29 cellular contexts compared by ENCODE assay signal in the genomic region with DNA sequence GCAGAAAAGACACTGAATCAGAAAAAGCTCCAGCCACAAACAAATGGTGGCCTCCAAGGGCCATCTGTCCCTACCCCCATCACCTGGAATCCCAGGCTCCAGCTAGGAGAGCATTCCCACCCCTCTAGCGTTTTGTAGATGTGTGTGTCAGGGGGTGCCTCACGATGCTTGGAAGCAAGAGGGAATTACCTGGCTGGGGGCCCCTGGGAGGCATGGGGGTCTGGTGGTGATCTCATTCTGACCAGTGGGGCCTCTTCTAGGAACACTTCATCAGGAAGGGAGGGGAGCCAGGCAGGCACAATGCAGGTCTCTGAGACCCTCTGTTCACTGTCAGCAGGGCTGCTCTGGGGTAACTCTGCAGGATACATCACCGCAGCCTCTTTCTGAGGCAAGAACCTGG. TPM values are rescaled to one million over a fixed set of nuclear protein-coding genes. Genes with fewer than 3 reads are reported as not detected.
DNase-seq lines count a peak whose midpoint lies in the region; ATAC-seq, FAIRE-seq and TF ChIP-seq lines count a peak whose summit lies in the region.
"Had no signal": no experiment of that assay in that cellular context is flagged by ENCODE, and none has a peak within 500 bp of the region (broad histone marks: within the 10 kb centered on the region; RNA-seq: fewer than 3 reads in every experiment).

No MANE protein-coding gene starts in this region.

- no peak overlapping the region for H3K4me2 ChIP-seq in GM23338
- H3K4me2 ChIP-seq: BLaER1 had no signal

- H3K4me3 Mint-ChIP-seq in activated T-cell treated with anti-CD3 and anti-CD28 coated beads, Interleukin-2, amount 50 U/mL, for 72 hours: peak overlapping the region; percentile 36 to 46
- peak overlapping the region; percentile 63 for H3K4me3 Mint-ChIP-seq in GM23338
- H3K4me3 Mint-ChIP-seq: activated naive CD4-positive, alpha-beta T cell treated with anti-CD3 and anti-CD28 coated beads for 36 hours had no signal

- 95 to 100% (median 99%) methylated on average over 3 of the region's 3 CpGs for WGBS in adrenal gland, 4 donors

- H3K36me3 ChIP-seq in GM23338 (ENCODE audit: insufficient read depth) (no peaks in the 10 kb centered on the region), adrenal gland (replicated peaks in 1 of 2) (no peaks in the 10 kb centered on the region)
- H3K36me3 ChIP-seq: BLaER1 had no signal

- no peak for DNase-seq in activated T-cell treated with anti-CD3 and anti-CD28 coated beads, Interleukin-2, amount 50 U/mL, for 72 hours
- no peak for DNase-seq in activated T-cell treated with anti-CD3 and anti-CD28 coated beads, Interleukin-2, amount 50 U/mL, for 1 hour
- DNase-seq in GM23338 (ENCODE audit: low spot score) (no peak), dorsolateral prefrontal cortex (no peak), substantia nigra (lab: John Stamatoyannopoulos, UW) (no peak), GM12891 (ENCODE audit: insufficient read length, low spot score) (no peak), NCI-H1092 (lab: John Stamatoyannopoulos, UW) (no peak), adrenal gland (no peak)
- DNase-seq: ACHN; activated naive CD4-positive, alpha-beta T cell treated with anti-CD3 and anti-CD28 coated beads for 36 hours; activated T-cell treated with anti-CD3 and anti-CD28 coated beads for 4 hours; Calu3; cerebellar nuclear complex; DND-41; IMR-90; NCI-H1105; NCI-H2029 treated with DMSO at 0.1 percent for 48 hours; NCI-H345; NCI-H748 treated with DMSO at 0.1 percent for 48 hours; nucleus accumbens; stimulated activated CD8-positive, alpha-beta memory T cell treated with anti-CD3 and anti-CD28 coated beads, Interleukin-4, amount 100 ng/mL, for 48 hours had no signal

- FAIRE-seq in GM12891 (lab: Jason Lieb, UNC): no peak
- FAIRE-seq: urothelium cell line had no signal

- H3K9me2 ChIP-seq in GM23338 (ENCODE audit: insufficient read depth): no peaks in the 10 kb centered on the region

- peaks cover 74% of the 10 kb centered on the region for H3K27me3 Mint-ChIP-seq in activated T-cell treated with anti-CD3 and anti-CD28 coated beads, Interleukin-2, amount 50 U/mL, for 72 hours (ENCODE audit: low read depth)
- peaks cover 51% of the 10 kb centered on the region for H3K27me3 Mint-ChIP-seq in GM23338 (ENCODE audit: insufficient read depth, low read depth, poor library complexity)

- TF ChIP-seq CTCF in GM23338 (conservative IDR thresholded peaks at IDR 0.05; ENCODE audit: low read depth in 2 of 2) (no peak), dorsolateral prefrontal cortex (IDR thresholded peaks at IDR 0.05 in 54 of 56, conservative IDR thresholded peaks at IDR 0.05 in 2 of 56; ENCODE audit: low read depth in 1 of 56, partially characterized antibody in 56 of 56) (no peak), adrenal gland (IDR thresholded peaks at IDR 0.05) (no peak)

- H2AFZ ChIP-seq in GM23338: no peak overlapping the region

- peaks cover 14% of the 10 kb centered on the region for H3K4me1 Mint-ChIP-seq in activated T-cell treated with anti-CD3 and anti-CD28 coated beads, Interleukin-2, amount 50 U/mL, for 72 hours (ENCODE audit: low read depth)
- peaks cover 14% of the 10 kb centered on the region for H3K4me1 Mint-ChIP-seq in GM23338

- no peaks in the 10 kb centered on the region for H3K9me3 ChIP-seq in adrenal gland (replicated peaks in 1 of 3)
- H3K9me3 ChIP-seq: BLaER1, SJSA1 had no signal

- H3K4me3 ChIP-seq in GM23338 (no peak overlapping the region), dorsolateral prefrontal cortex (no peak overlapping the region), adrenal gland (no peak overlapping the region)
- H3K4me3 ChIP-seq: BLaER1, SJSA1 had no signal

- H3K27ac Mint-ChIP-seq in activated T-cell treated with anti-CD3 and anti-CD28 coated beads, Interleukin-2, amount 50 U/mL, for 72 hours: no peak overlapping the region
- no peak overlapping the region for H3K27ac Mint-ChIP-seq in GM23338
- H3K27ac Mint-ChIP-seq: activated naive CD4-positive, alpha-beta T cell treated with anti-CD3 and anti-CD28 coated beads for 36 hours had no signal

- peaks cover 25% of the 10 kb centered on the region for H3F3A ChIP-seq in GM23338 (replicated peaks; ENCODE audit: low read depth)

- no peaks in the 10 kb centered on the region; the same call in 1 of the 2 replicates for H4K20me1 ChIP-seq in GM23338 (replicated peaks; ENCODE audit: insufficient read depth)

- no peaks in the 10 kb centered on the region for H3K36me3 Mint-ChIP-seq in activated T-cell treated with anti-CD3 and anti-CD28 coated beads, Interleukin-2, amount 50 U/mL, for 72 hours (ENCODE audit: insufficient read depth in 2 of 2)
- H3K36me3 Mint-ChIP-seq in GM23338 (ENCODE audit: low read depth): peaks cover 3% of the 10 kb centered on the region

- peaks cover 75% of the 10 kb centered on the region for H3K27me3 ChIP-seq in GM23338 (ENCODE audit: insufficient read depth)
- H3K27me3 ChIP-seq in dorsolateral prefrontal cortex: no peaks in the 10 kb centered on the region
- H3K27me3 ChIP-seq in adrenal gland: no peaks in the 10 kb centered on the region
- H3K27me3 ChIP-seq: SJSA1 had no signal

- no peak for TF ChIP-seq POLR2A in GM12891 (IDR thresholded peaks at IDR 0.05; ENCODE audit: low read depth, low read length)
- TF ChIP-seq POLR2A in adrenal gland (IDR thresholded peaks at IDR 0.05): no peak

- H3K27ac ChIP-seq in GM23338 (ENCODE audit: low read depth) (no peak overlapping the region), dorsolateral prefrontal cortex (peak overlapping the region in 55 of 59 donors; percentile 39 to 100 (median 97)), substantia nigra (ENCODE audit: low read depth, low read length, poor library complexity, severe bottlenecking) (peak overlapping the region; percentile 100), adrenal gland (no peak overlapping the region)
- H3K27ac ChIP-seq: BLaER1, SJSA1, VCaP had no signal

- ATAC-seq in activated T-cell treated with anti-CD3 and anti-CD28 coated beads, Interleukin-2, amount 50 U/mL, for 72 hours (replicated peaks in 1 of 2): no peak
- ATAC-seq in GM23338: no peak
- ATAC-seq: HCT116 had no signal

- H3K79me2 ChIP-seq in GM23338 (replicated peaks; ENCODE audit: insufficient read depth): no peaks in the 10 kb centered on the region

- no peaks in the 10 kb centered on the region for H3K9me3 Mint-ChIP-seq in activated T-cell treated with anti-CD3 and anti-CD28 coated beads, Interleukin-2, amount 50 U/mL, for 72 hours
- no peaks in the 10 kb centered on the region for H3K9me3 Mint-ChIP-seq in GM23338
- H3K9me3 Mint-ChIP-seq: activated naive CD4-positive, alpha-beta T cell treated with anti-CD3 and anti-CD28 coated beads for 36 hours had no signal

- H3K4me1 ChIP-seq in GM23338 (ENCODE audit: insufficient read depth) (peaks cover 14% of the 10 kb centered on the region), adrenal gland (replicated peaks in 1 of 2) (peaks cover 3 to 12% of the 10 kb centered on the region in 2 donors)
- H3K4me1 ChIP-seq: BLaER1 had no signal

- intact Hi-C loops in dorsolateral prefrontal cortex (cut with DNase I) (loop anchor here (5.0 to 10.0 kb wide), 5 partner anchors 77 to 270 kb away; partner anchors contain the start of genes IL13 (in 2 of the 2), CCNI2 (in 1 of the 2), KIF3A (in 1 of the 2) and RAD50 (in 1 of the 2)), adrenal gland (cut with DNase I) (loop anchor here in 1 of 2 donors (5.0 kb wide), 1 partner anchor 297 kb away; no protein-coding TSS in a partner anchor)

TF ChIP-seq in GM12891, 5 proteins besides CTCF, POLR2A, EP300 and RAD21:
- no peak for TF ChIP-seq SPI1 (IDR thresholded peaks at IDR 0.05; ENCODE audit: low read depth, low read length)

RNA-seq across cellular contexts. Expression of gene SHROOM1, which starts 6.0 kb away (rescaled TPM):
- total RNA-seq in activated T-cell treated with anti-CD3 and anti-CD28 coated beads, Interleukin-2, amount 50 U/mL, for 72 hours: 1 to 10 TPM; 1.1 to 2.1 TPM
- total RNA-seq in GM23338 (2014; rRNA removed; shearing (Covaris generic)): 4.3 and 5.4 TPM in 2 replicates
- 2.5 and 2.6 TPM in 2 replicates for polyA plus RNA-seq in GM23338 (2016; fragmentation: Nextera tagmentation; extraction: Ambion mirVana)
- total RNA-seq in dorsolateral prefrontal cortex: 10 to 100 TPM; 14.1 to 91.8 (median 29.3) TPM
- polyA plus RNA-seq in GM12891 (2012; ENCODE audit: low read depth, missing spikeins): 4.3 TPM
- 10 to 100 TPM in 1 of 8 donors, 1 to 10 TPM in 7; 3.1 to 10.3 (median 5.3) TPM for total RNA-seq in adrenal gland
- 10 to 100 TPM in 1 of 3 donors, 1 to 10 TPM in 2; 1.3 to 18.3 (median 6.7) TPM for polyA plus RNA-seq in adrenal gland

RNA-seq across cellular contexts. Expression of gene SOWAHA, which starts 11.3 kb away (rescaled TPM):
- not detected for total RNA-seq in activated T-cell treated with anti-CD3 and anti-CD28 coated beads, Interleukin-2, amount 50 U/mL, for 72 hours
- 0.52 and 0.93 TPM in 2 replicates for total RNA-seq in GM23338 (2014; rRNA removed; shearing (Covaris generic))
- polyA plus RNA-seq in GM23338 (2016; fragmentation: Nextera tagmentation; extraction: Ambion mirVana) (0.18 TPM in 1 of 2 replicates, not detected in the other), adrenal gland (under 1 TPM; 0.17 to 0.90 (median 0.40) TPM)
- total RNA-seq in dorsolateral prefrontal cortex (100 to 1,000 TPM in 3 of 120 experiments, 10 to 100 TPM in 117; 15.4 to 106 (median 48.7) TPM), adrenal gland (1 to 10 TPM in 2 of 8 donors, under 1 TPM in 3, not detected in 3; 0.16 to 1.8 (median 0.88) TPM)
- 0.23 TPM for polyA plus RNA-seq in GM12891 (2012; ENCODE audit: low read depth, missing spikeins)
- total RNA-seq: activated naive CD4-positive, alpha-beta T cell treated with anti-CD3 and anti-CD28 coated beads for 36 hours; IMR-90; lung microvascular endothelial cell; pulmonary artery endothelial cell; RPMI7951; SJSA1 had no signal

RNA-seq across cellular contexts. Expression of gene GDF9, which starts 41.8 kb away (rescaled TPM):
- total RNA-seq in activated T-cell treated with anti-CD3 and anti-CD28 coated beads, Interleukin-2, amount 50 U/mL, for 72 hours: 1 to 10 TPM; 1.9 to 2.8 TPM
- total RNA-seq in GM23338 (2014; rRNA removed; shearing (Covaris generic)): 0.14 and 0.66 TPM in 2 replicates
- 0.11 and 0.37 TPM in 2 replicates for polyA plus RNA-seq in GM23338 (2016; fragmentation: Nextera tagmentation; extraction: Ambion mirVana)
- total RNA-seq in dorsolateral prefrontal cortex: 1 to 10 TPM in 95 of 120 experiments, under 1 TPM in 25; 0.34 to 3.8 (median 1.4) TPM
- polyA plus RNA-seq in GM12891 (2012; ENCODE audit: low read depth, missing spikeins): 0.39 TPM
- total RNA-seq in adrenal gland: 1 to 10 TPM in 2 of 8 donors, under 1 TPM in 6; 0.41 to 1.4 (median 0.62) TPM
- polyA plus RNA-seq in adrenal gland: 1 to 10 TPM in 2 of 3 donors, under 1 TPM in 1; 0.88 to 1.0 (median 1.0) TPM
- total RNA-seq: lung microvascular endothelial cell had no signal

RNA-seq across cellular contexts. Expression of gene UQCRQ, which starts 42.0 kb away (rescaled TPM):
- 100 to 1,000 TPM; 189 TPM for total RNA-seq in activated T-cell treated with anti-CD3 and anti-CD28 coated beads, Interleukin-2, amount 50 U/mL, for 72 hours
- total RNA-seq in GM23338 (2014; rRNA removed; shearing (Covaris generic)): 104 and 115 TPM in 2 replicates
- polyA plus RNA-seq in GM23338 (2016; fragmentation: Nextera tagmentation; extraction: Ambion mirVana): 1,308 and 1,495 TPM in 2 replicates
- 100 to 1,000 TPM; 166 to 403 (median 290) TPM for total RNA-seq in dorsolateral prefrontal cortex
- 499 TPM for polyA plus RNA-seq in GM12891 (2012; ENCODE audit: low read depth, missing spikeins)
- total RNA-seq in adrenal gland: 100 to 1,000 TPM; 141 to 801 (median 429) TPM
- polyA plus RNA-seq in adrenal gland: 100 to 1,000 TPM; 263 to 729 (median 538) TPM

RNA-seq across cellular contexts. Expression of gene SEPTIN8, which starts 47.4 kb away (rescaled TPM):
- 10 to 100 TPM; 24.7 to 26.4 TPM for total RNA-seq in activated T-cell treated with anti-CD3 and anti-CD28 coated beads, Interleukin-2, amount 50 U/mL, for 72 hours
- total RNA-seq in GM23338 (2014; rRNA removed; shearing (Covaris generic)): 37.2 and 45.0 TPM in 2 replicates
- polyA plus RNA-seq in GM23338 (2016; fragmentation: Nextera tagmentation; extraction: Ambion mirVana) (8.7 and 8.8 TPM in 2 replicates), adrenal gland (10 to 100 TPM; 16.1 to 30.7 (median 19.6) TPM)
- total RNA-seq in dorsolateral prefrontal cortex (100 to 1,000 TPM; 221 to 622 (median 319) TPM), adrenal gland (10 to 100 TPM in 7 of 8 donors, 1 to 10 TPM in 1; 9.7 to 36.2 (median 27.7) TPM)
- 24.6 TPM for polyA plus RNA-seq in GM12891 (2012; ENCODE audit: low read depth, missing spikeins)

Comparison
In these comparisons a context has a peak if more than half of its experiments do, and no peak if none do; other contexts are left out.
1. H3K27ac ChIP-seq: peak in dorsolateral prefrontal cortex (55 of 59) and substantia nigra (single experiment); none in GM23338 (single experiment) and adrenal gland (0 of 5).